Comparison of ENCODE assay signal across 14 cellular contexts in genomic region chr2:159098815-159099455, GRCh38.
A peak's percentile ranks its signal among the peaks of the same experiment; 100 is the strongest.
DNase-seq lines count a peak whose midpoint lies in the region; ATAC-seq, FAIRE-seq and TF ChIP-seq lines count a peak whose summit lies in the region.
"Had no signal": no experiment of that assay in that cellular context is flagged by ENCODE, and none has a peak within 500 bp of the region (broad histone marks: within the 10 kb centered on the region; RNA-seq: fewer than 3 reads in every experiment).

No MANE protein-coding gene starts in this region.

- H3K4me3 ChIP-seq in K562 = no peak overlapping the region
- H3K4me3 ChIP-seq in mesodermal cell (ENCODE audit: extremely low read depth, insufficient read depth, low read length, poor library complexity, severe bottlenecking) = no peak overlapping the region
- H3K4me3 ChIP-seq: BLaER1, cardiac muscle cell had no signal

- no peaks in the 10 kb centered on the region for H4K20me1 ChIP-seq in K562 (replicated peaks; ENCODE audit: control insufficient read depth, insufficient read depth, low read length)
- H4K20me1 ChIP-seq: BLaER1 had no signal

- no peaks in the 10 kb centered on the region for H3K36me3 ChIP-seq in K562 (ENCODE audit: control insufficient read depth, insufficient read depth, low read length)
- H3K36me3 ChIP-seq in mesodermal cell (ENCODE audit: control insufficient read depth, insufficient read depth, low read length) = peaks cover 31% of the 10 kb centered on the region
- H3K36me3 ChIP-seq: BLaER1 had no signal

- no peaks in the 10 kb centered on the region for H3K9me1 ChIP-seq in K562 (ENCODE audit: control insufficient read depth, insufficient read depth, low read length)

- no peak overlapping the region for H3K9ac ChIP-seq in K562 (ENCODE audit: insufficient read depth in 1 of 2, low read depth in 2 of 2, low read length in 2 of 2)
- H3K9ac ChIP-seq: BLaER1 had no signal

- intact Hi-C loops in K562 (cut with micrococcal nuclease) = no loop called here

- TF ChIP-seq EP300 in K562 (IDR thresholded peaks at IDR 0.05; ENCODE audit: low read length) = no peak

- no TSS peak for BruUV-seq in K562 (replicated peaks; lab: Mats Ljungman, UMichigan)

- peaks cover 0 to 10% of the 10 kb centered on the region in 2 experiments; a peak in 4 of 5 replicates for H3K27me3 ChIP-seq in K562 (ENCODE audit: control insufficient read depth in 2 of 2, insufficient read depth in 2 of 2, low read length in 2 of 2)
- H3K27me3 ChIP-seq: BLaER1, cardiac muscle cell had no signal

- TF ChIP-seq RAD21 in K562 (CRISPR knock-in tag; conservative IDR thresholded peaks at IDR 0.05 in 1 of 2, IDR thresholded peaks at IDR 0.05 in 1 of 2) = no peak

- WGBS in K562 (ENCODE audit: insufficient coverage, low coverage, missing lambda C conversion rate) = 15% methylated on average over 4 of the region's 4 CpGs
- WGBS in mesodermal cell (ENCODE audit: insufficient coverage in 2 of 2), 2 experiments = 92 to 93% methylated on average over 2 to 3 of the region's 4 CpGs

- H2AFZ ChIP-seq in K562 (ENCODE audit: low read depth, low read length) = no peak overlapping the region

- no peaks in the 10 kb centered on the region for H3K9me3 ChIP-seq in K562 (replicated peaks; ENCODE audit: control insufficient read depth, insufficient read depth, low read depth, low read length)
- peaks cover 9% of the 10 kb centered on the region for H3K9me3 ChIP-seq in mesodermal cell (ENCODE audit: control insufficient read depth, low read length)

- H3K27ac ChIP-seq in K562 (ENCODE audit: extremely low read depth, low read depth, low read length) (no peak overlapping the region), mesodermal cell (ENCODE audit: low read depth, low read length, severe bottlenecking) (peak overlapping the region; percentile 82)
- H3K27ac ChIP-seq: BLaER1, cardiac muscle cell had no signal

- in situ Hi-C loops in K562 (cut with MboI) = no loop called here

- DNase-seq in A172 (ENCODE audit: low spot score) (peak; percentile 59), K562 (ENCODE audit: extremely low read depth in 1 of 4, low spot score in 3 of 4) (no peak), DMS79 treated with DMSO at 0.1 percent for 48 hours (lab: John Stamatoyannopoulos, UW) (no peak), activated gamma-delta T cell (lab: John Stamatoyannopoulos, UW) (no peak)
- DNase-seq: H9; NCI-H2081 treated with DMSO at 0.1 percent for 48 hours; SHP77; stimulated activated CD4-positive, alpha-beta T cell treated with anti-CD3 and anti-CD28 coated beads, Interleukin-2, amount 100 ng/mL, for 48 hours had no signal

- POLR2A ChIA-PET in K562 (lab: Yijun Ruan, JAX) = no interaction called here

- no peak overlapping the region for H3K4me2 ChIP-seq in K562 (ENCODE audit: insufficient read depth, low read length)
- H3K4me2 ChIP-seq: BLaER1 had no signal

- H3K4me1 ChIP-seq in K562 (replicated peaks in 1 of 2; ENCODE audit: control insufficient read depth in 2 of 2, insufficient read depth in 2 of 2, low read length in 2 of 2) = no peaks in the 10 kb centered on the region; a peak in 1 of 5 replicates
- peaks cover 20% of the 10 kb centered on the region for H3K4me1 ChIP-seq in mesodermal cell (ENCODE audit: control insufficient read depth, insufficient read depth, low read length, poor library complexity, severe bottlenecking)

- no peak for TF ChIP-seq POLR2A in K562 (conservative IDR thresholded peaks at IDR 0.05)

- no peak for TF ChIP-seq CTCF in K562 (IDR thresholded peaks at IDR 0.05 in 2 of 3, conservative IDR thresholded peaks at IDR 0.05 in 1 of 3; ENCODE audit: insufficient read depth in 2 of 3, low read depth in 1 of 3, low read length in 3 of 3)

- H3K79me2 ChIP-seq in K562 (ENCODE audit: control insufficient read depth, insufficient read depth, low read length) = no peaks in the 10 kb centered on the region

- CTCF ChIA-PET in K562 (lab: Yijun Ruan, JAX; ENCODE audit: low intra/inter-chr PET ratio) = no interaction called here

- ATAC-seq in HG03060 (IDR thresholded peaks at IDR 0.05; ENCODE audit: low read depth, unreplicated experiment) (peak; percentile 91), K562 (no peak), HG03175 (IDR thresholded peaks at IDR 0.05; ENCODE audit: unreplicated experiment) (no peak), GM21723 (IDR thresholded peaks at IDR 0.05; ENCODE audit: unreplicated experiment) (no peak)

- FAIRE-seq in K562 (lab: Jason Lieb, UNC) = no peak

TF ChIP-seq in K562, 482 proteins besides CTCF, POLR2A, EP300 and RAD21:
- TF ChIP-seq POLR2H (tag; IDR thresholded peaks at IDR 0.05; ENCODE audit: low read depth) (0 out of 2 replicates have a peak, but pooled peaks have one; percentile 18), NFE2 (IDR thresholded peaks at IDR 0.05; ENCODE audit: low read depth) (peak; percentile 20; the same call in 1 of the 2 replicates), SLC30A9 (CRISPR knock-in tag; IDR thresholded peaks at IDR 0.05) (no peak), NR2C2 (CRISPR knock-in tag; IDR thresholded peaks at IDR 0.05) (no peak), NR2C2 (tag; IDR thresholded peaks at IDR 0.05) (peak; percentile 34; the same call in 1 of the 2 replicates)
